ENCODE assay signal across 9 cellular contexts in genomic region chr1:26697441-26697977, GRCh38. TPM values are rescaled to one million over a fixed set of nuclear protein-coding genes. Genes with fewer than 3 reads are reported as not detected.
DNase-seq lines count a peak whose midpoint lies in the region; ATAC-seq and TF ChIP-seq lines count a peak whose summit lies in the region.
"Had no signal": no experiment of that assay in that cellular context is flagged by ENCODE, and none has a peak within 500 bp of the region (broad histone marks: within the 10 kb centered on the region; RNA-seq: fewer than 3 reads in every experiment).

No MANE protein-coding gene starts in this region.

- no peaks in the 10 kb centered on the region for H3K27me3 ChIP-seq in CD8-positive, alpha-beta memory T cell (ENCODE audit: insufficient read depth, low read length, poor library complexity, severe bottlenecking)
- H3K27me3 ChIP-seq in neural progenitor cell = no peaks in the 10 kb centered on the region

- H3K9me3 ChIP-seq in CD8-positive, alpha-beta memory T cell (ENCODE audit: low read length) = no peaks in the 10 kb centered on the region
- H3K9me3 ChIP-seq in neural progenitor cell (ENCODE audit: low read depth) = no peaks in the 10 kb centered on the region

- H3K27me3 Mint-ChIP-seq in CD8-positive, alpha-beta memory T cell = no peaks in the 10 kb centered on the region
- H3K27me3 Mint-ChIP-seq in neural progenitor cell (ENCODE audit: insufficient read depth, low read depth) = peaks cover 2% of the 10 kb centered on the region
- H3K27me3 Mint-ChIP-seq: activated naive CD4-positive, alpha-beta T cell treated with anti-CD3 and anti-CD28 coated beads, Interleukin-2, amount 50 U/mL, for 24 hours had no signal

- H3K9ac ChIP-seq in neural progenitor cell = peak overlapping the region; percentile 83

- H3F3A ChIP-seq in neural progenitor cell (ENCODE audit: low read depth) = peaks cover 27% of the 10 kb centered on the region

- peaks cover 57% of the 10 kb centered on the region for H3K4me1 ChIP-seq in CD8-positive, alpha-beta memory T cell (ENCODE audit: insufficient read depth, low read length)
- peaks cover 52% of the 10 kb centered on the region for H3K4me1 ChIP-seq in neural progenitor cell

- H3K27ac Mint-ChIP-seq in CD8-positive, alpha-beta memory T cell = no peak overlapping the region
- H3K27ac Mint-ChIP-seq in neural progenitor cell = peak overlapping the region; percentile 93
- H3K27ac Mint-ChIP-seq: activated naive CD4-positive, alpha-beta T cell treated with anti-CD3 and anti-CD28 coated beads, Interleukin-2, amount 50 U/mL, for 24 hours had no signal

- ATAC-seq in HG02610 (IDR thresholded peaks at IDR 0.05; ENCODE audit: unreplicated experiment) = no peak
- ATAC-seq in HG02885 (IDR thresholded peaks at IDR 0.05; ENCODE audit: poor library complexity, unreplicated experiment) = no peak

- H3K4me2 ChIP-seq in neural progenitor cell = peak overlapping the region; percentile 87

- no peaks in the 10 kb centered on the region for H3K36me3 ChIP-seq in CD8-positive, alpha-beta memory T cell (ENCODE audit: insufficient read depth, low read length)
- H3K36me3 ChIP-seq in neural progenitor cell = no peaks in the 10 kb centered on the region

- peaks cover 0 to 13% (median 0%) of the 10 kb centered on the region in 3 donors for H3K36me3 Mint-ChIP-seq in CD8-positive, alpha-beta memory T cell
- H3K36me3 Mint-ChIP-seq in neural progenitor cell = peaks cover 3% of the 10 kb centered on the region

- peaks cover 85% of the 10 kb centered on the region for H3K79me2 ChIP-seq in neural progenitor cell (ENCODE audit: low read depth)

- no peak for TF ChIP-seq CTCF in neural progenitor cell (IDR thresholded peaks at IDR 0.05)

- H2AFZ ChIP-seq in neural progenitor cell (replicated peaks) = no peak overlapping the region

- peak overlapping the region; percentile 83 for H3K4me3 ChIP-seq in CD8-positive, alpha-beta memory T cell (ENCODE audit: low read length)
- H3K4me3 ChIP-seq in Jurkat, Clone E6-1 (ENCODE audit: low read length) = peak overlapping the region; percentile 71
- H3K4me3 ChIP-seq in neural progenitor cell = peak overlapping the region; percentile 90

- POLR2A ChIA-PET in CD8-positive, alpha-beta memory T cell (lab: Charles Lee) = interaction anchor here (0.6 to 6.4 kb wide), 15 partner anchors 9 to 168 kb away, joined by 3 to 86 read pairs (median 4); partner anchors contain the start of gene PIGV

- H3K4me1 Mint-ChIP-seq in CD8-positive, alpha-beta memory T cell = peaks cover 25 to 27% (median 25%) of the 10 kb centered on the region in 3 donors
- H3K4me1 Mint-ChIP-seq in neural progenitor cell = peaks cover 25% of the 10 kb centered on the region

- peak overlapping the region; percentile 77 for H3K27ac ChIP-seq in CD8-positive, alpha-beta memory T cell (ENCODE audit: low read depth, low read length)
- H3K27ac ChIP-seq in neural progenitor cell = peak overlapping the region; percentile 94

- H3K4me3 Mint-ChIP-seq in CD8-positive, alpha-beta memory T cell = no peak overlapping the region
- no peak overlapping the region for H3K4me3 Mint-ChIP-seq in neural progenitor cell

- peaks cover 52% of the 10 kb centered on the region for H4K20me1 ChIP-seq in neural progenitor cell (ENCODE audit: low read depth)

- DNase-seq in CD8-positive, alpha-beta memory T cell = no peak
- DNase-seq in Jurkat, Clone E6-1 (ENCODE audit: low read depth, low spot score) = no peak
- DNase-seq in dermis blood vessel endothelial cell = peak; percentile 12
- no peak for DNase-seq in neural progenitor cell (ENCODE audit: low spot score)
- DNase-seq in NCI-H1436 treated with DMSO at 0.1 percent for 48 hours (lab: John Stamatoyannopoulos, UW) = no peak
- DNase-seq in NCI-H510A (lab: John Stamatoyannopoulos, UW) = no peak

- CTCF ChIA-PET in CD8-positive, alpha-beta memory T cell (lab: Charles Lee) = interaction anchor here (0.7 to 7.5 kb wide), 14 partner anchors 12 to 198 kb away, joined by 3 to 63 read pairs (median 3); partner anchors contain the start of gene PIGV

- no peaks in the 10 kb centered on the region for H3K9me3 Mint-ChIP-seq in CD8-positive, alpha-beta memory T cell
- no peaks in the 10 kb centered on the region for H3K9me3 Mint-ChIP-seq in neural progenitor cell
- H3K9me3 Mint-ChIP-seq: activated naive CD4-positive, alpha-beta T cell treated with anti-CD3 and anti-CD28 coated beads, Interleukin-2, amount 50 U/mL, for 24 hours had no signal

RNA-seq across cellular contexts. Expression of gene ARID1A, which starts 1.7 kb away (rescaled TPM):
- total RNA-seq in CD8-positive, alpha-beta memory T cell = 10 to 100 TPM; 88.4 to 90.9 TPM
- polyA plus RNA-seq in CD8-positive, alpha-beta memory T cell = 31.6 TPM
- polyA plus RNA-seq in Jurkat, Clone E6-1 (2012; ENCODE audit: insufficient read depth, insufficient read length) = 68.1 TPM
- 14.5 and 28.3 TPM in 2 replicates for total RNA-seq in dermis blood vessel endothelial cell
- total RNA-seq in neural progenitor cell (ENCODE audit: low replicate concordance) = 43.1 and 70.6 TPM in 2 replicates
